ENCODE assay signal across 2 cellular contexts in the genomic region with DNA sequence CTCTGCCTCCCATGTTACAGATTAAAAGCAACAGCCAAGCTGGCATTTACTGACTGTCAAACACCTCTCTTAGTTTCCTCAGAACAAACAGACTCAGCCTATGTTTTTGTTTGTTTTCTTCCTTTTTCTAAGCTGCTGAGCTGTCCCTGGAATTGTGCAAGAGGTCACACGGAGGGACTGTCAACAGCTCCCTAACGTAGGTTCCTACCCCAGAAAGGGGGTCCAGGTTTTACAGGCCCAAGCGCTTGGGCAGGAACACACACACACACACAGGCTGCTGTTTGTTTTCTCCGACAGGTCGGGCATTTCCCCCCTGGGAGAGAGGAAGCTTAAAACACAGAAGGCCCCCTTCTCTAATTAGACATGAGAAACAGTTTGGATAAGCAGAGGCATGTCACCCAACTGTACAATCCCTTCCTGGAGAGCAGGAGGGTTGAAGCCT.
A peak's percentile ranks its signal among the peaks of the same experiment; 100 is the strongest.
TF ChIP-seq lines count a peak whose summit lies in the region.

No MANE protein-coding gene starts in this region.

TF ChIP-seq in A549, 52 proteins besides CTCF, POLR2A, EP300 and RAD21:
- TF ChIP-seq ZC3H11A (IDR thresholded peaks at IDR 0.05): no peak
- peak; percentile 79 to 90 for TF ChIP-seq CEBPB (IDR thresholded peaks at IDR 0.05)
- TF ChIP-seq NFE2L2 (conservative IDR thresholded peaks at IDR 0.05; ENCODE audit: low read length): no peak
- TF ChIP-seq PHF8 (IDR thresholded peaks at IDR 0.05; ENCODE audit: borderline replicate concordance, low read depth): no peak
- no peak for TF ChIP-seq CHD2 (IDR thresholded peaks at IDR 0.05; ENCODE audit: low read length, partially characterized antibody)
- TF ChIP-seq NPAS2 (CRISPR knock-in tag; IDR thresholded peaks at IDR 0.05; ENCODE audit: borderline replicate concordance): no peak

TF ChIP-seq in liver, 16 proteins besides CTCF, POLR2A, EP300 and RAD21:
- TF ChIP-seq SP1 (IDR thresholded peaks at IDR 0.05) (peak; percentile 45), RXRA (IDR thresholded peaks at IDR 0.05) (peak; percentile 62 to 85), HNF4A (conservative IDR thresholded peaks at IDR 0.05) (peak; percentile 69 to 77), NR2F2 (IDR thresholded peaks at IDR 0.05) (no peak), GABPA (IDR thresholded peaks at IDR 0.05 in 1 of 2, conservative IDR thresholded peaks at IDR 0.05 in 1 of 2) (no peak), EGR1 (IDR thresholded peaks at IDR 0.05; ENCODE audit: low read depth in 2 of 2) (no peak), FOXA1 (IDR thresholded peaks at IDR 0.05) (peak; percentile 37), YY1 (IDR thresholded peaks at IDR 0.05) (peak; percentile 40), TAF1 (conservative IDR thresholded peaks at IDR 0.05) (no peak), JUND (IDR thresholded peaks at IDR 0.05) (peak in 1 of 2 donors; percentile 78), HNF4G (IDR thresholded peaks at IDR 0.05) (peak; percentile 10), FOXA2 (IDR thresholded peaks at IDR 0.05) (peak; percentile 77)
- TF ChIP-seq, protein P1, sequence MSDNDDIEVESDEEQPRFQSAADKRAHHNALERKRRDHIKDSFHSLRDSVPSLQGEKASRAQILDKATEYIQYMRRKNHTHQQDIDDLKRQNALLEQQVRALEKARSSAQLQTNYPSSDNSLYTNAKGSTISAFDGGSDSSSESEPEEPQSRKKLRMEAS (IDR thresholded peaks at IDR 0.05): peak; percentile 41
- TF ChIP-seq, protein P2, sequence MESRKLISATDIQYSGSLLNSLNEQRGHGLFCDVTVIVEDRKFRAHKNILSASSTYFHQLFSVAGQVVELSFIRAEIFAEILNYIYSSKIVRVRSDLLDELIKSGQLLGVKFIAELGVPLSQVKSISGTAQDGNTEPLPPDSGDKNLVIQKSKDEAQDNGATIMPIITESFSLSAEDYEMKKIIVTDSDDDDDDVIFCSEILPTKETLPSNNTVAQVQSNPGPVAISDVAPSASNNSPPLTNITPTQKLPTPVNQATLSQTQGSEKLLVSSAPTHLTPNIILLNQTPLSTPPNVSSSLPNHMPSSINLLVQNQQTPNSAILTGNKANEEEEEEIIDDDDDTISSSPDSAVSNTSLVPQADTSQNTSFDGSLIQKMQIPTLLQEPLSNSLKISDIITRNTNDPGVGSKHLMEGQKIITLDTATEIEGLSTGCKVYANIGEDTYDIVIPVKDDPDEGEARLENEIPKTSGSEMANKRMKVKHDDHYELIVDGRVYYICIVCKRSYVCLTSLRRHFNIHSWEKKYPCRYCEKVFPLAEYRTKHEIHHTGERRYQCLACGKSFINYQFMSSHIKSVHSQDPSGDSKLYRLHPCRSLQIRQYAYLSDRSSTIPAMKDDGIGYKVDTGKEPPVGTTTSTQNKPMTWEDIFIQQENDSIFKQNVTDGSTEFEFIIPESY (IDR thresholded peaks at IDR 0.05): peak; percentile 29
- TF ChIP-seq, protein P3, sequence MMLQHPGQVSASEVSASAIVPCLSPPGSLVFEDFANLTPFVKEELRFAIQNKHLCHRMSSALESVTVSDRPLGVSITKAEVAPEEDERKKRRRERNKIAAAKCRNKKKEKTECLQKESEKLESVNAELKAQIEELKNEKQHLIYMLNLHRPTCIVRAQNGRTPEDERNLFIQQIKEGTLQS (IDR thresholded peaks at IDR 0.05): no peak
- TF ChIP-seq, protein P4, sequence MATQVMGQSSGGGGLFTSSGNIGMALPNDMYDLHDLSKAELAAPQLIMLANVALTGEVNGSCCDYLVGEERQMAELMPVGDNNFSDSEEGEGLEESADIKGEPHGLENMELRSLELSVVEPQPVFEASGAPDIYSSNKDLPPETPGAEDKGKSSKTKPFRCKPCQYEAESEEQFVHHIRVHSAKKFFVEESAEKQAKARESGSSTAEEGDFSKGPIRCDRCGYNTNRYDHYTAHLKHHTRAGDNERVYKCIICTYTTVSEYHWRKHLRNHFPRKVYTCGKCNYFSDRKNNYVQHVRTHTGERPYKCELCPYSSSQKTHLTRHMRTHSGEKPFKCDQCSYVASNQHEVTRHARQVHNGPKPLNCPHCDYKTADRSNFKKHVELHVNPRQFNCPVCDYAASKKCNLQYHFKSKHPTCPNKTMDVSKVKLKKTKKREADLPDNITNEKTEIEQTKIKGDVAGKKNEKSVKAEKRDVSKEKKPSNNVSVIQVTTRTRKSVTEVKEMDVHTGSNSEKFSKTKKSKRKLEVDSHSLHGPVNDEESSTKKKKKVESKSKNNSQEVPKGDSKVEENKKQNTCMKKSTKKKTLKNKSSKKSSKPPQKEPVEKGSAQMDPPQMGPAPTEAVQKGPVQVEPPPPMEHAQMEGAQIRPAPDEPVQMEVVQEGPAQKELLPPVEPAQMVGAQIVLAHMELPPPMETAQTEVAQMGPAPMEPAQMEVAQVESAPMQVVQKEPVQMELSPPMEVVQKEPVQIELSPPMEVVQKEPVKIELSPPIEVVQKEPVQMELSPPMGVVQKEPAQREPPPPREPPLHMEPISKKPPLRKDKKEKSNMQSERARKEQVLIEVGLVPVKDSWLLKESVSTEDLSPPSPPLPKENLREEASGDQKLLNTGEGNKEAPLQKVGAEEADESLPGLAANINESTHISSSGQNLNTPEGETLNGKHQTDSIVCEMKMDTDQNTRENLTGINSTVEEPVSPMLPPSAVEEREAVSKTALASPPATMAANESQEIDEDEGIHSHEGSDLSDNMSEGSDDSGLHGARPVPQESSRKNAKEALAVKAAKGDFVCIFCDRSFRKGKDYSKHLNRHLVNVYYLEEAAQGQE (IDR thresholded peaks at IDR 0.05): peak; percentile 50
TF ChIP-seq in liver: peak in this region for 11.
